1 cellular context compared by ENCODE assay signal in the genomic region with DNA sequence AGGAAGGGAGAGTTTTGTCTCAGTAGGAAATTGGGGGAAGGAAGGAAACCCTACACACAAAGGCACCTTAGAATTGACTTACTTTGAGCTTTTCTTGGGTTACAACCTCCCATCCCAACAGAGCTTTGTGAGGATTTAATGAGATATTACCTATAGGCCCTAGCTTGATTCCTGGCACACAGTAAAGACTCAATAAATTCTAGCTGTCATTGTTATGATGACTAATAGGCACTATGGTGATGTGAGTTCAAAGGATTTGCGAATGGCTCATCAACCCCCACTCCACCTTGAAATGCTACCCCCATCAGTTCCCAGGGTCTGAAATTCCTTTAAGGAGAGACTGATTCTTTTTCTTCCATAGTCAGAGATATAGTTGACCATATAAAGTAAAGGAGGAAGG.
TF ChIP-seq lines count a peak whose summit lies in the region.

No MANE protein-coding gene starts in this region.

TF ChIP-seq in endothelial cell of umbilical vein, 7 proteins besides CTCF, POLR2A, EP300 and RAD21:
- peak; percentile 45 for TF ChIP-seq FOS (IDR thresholded peaks at IDR 0.05; ENCODE audit: borderline replicate concordance, insufficient read depth, low read length)
- TF ChIP-seq MAX (IDR thresholded peaks at IDR 0.05; ENCODE audit: insufficient read depth, insufficient read length), result no peak
- no peak for TF ChIP-seq POLR2AphosphoS5 (IDR thresholded peaks at IDR 0.05; ENCODE audit: insufficient read depth, low read depth, low read length)
- no peak for TF ChIP-seq GATA2 (IDR thresholded peaks at IDR 0.05; ENCODE audit: insufficient read depth, insufficient read length, low read depth, low read length)
- TF ChIP-seq JUN (IDR thresholded peaks at IDR 0.05; ENCODE audit: borderline replicate concordance, insufficient read depth, insufficient read length, low read depth), result peak; percentile 56
- TF ChIP-seq MYC (IDR thresholded peaks at IDR 0.05; ENCODE audit: low read depth, low read length), result no peak
- TF ChIP-seq EZH2 (IDR thresholded peaks at IDR 0.05; ENCODE audit: borderline replicate concordance, low read depth, low read length, severe bottlenecking), result no peak
